In the genomic region with DNA sequence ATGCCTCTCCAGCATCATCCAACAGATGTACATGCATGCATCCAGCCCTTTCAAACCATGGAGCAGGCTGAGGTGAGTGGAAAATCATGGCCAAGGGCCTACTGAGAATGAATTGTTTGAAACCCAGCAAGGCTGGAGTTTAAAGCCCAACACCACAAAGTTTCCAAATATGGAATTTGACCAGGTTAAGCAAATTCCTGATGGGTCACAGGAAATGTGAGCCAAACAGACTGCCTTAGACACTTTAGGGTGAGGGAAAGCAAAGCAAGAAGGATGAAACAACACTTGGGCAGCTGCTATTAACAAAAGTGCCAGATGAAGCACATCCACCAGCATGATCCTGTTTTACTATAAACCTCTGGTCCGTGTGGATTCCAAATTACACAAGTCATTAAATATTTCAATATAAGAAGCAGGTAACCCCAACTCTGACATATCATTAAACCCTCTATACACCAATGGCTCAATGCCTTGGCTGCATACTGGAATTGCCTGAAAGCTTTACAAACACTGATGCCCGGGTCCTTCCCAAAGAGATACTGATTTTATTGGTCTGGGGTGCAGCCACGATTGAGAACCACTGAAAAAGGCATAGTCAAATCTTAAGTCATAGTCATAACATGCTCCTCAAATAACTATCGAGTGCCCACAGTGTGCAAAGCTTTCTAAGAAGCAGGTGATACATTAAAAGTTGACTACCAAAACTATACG, we compare ENCODE assay signal across 9 cellular contexts. TPM values are rescaled to one million over a fixed set of nuclear protein-coding genes. Genes with fewer than 3 reads are reported as not detected.
DNase-seq lines count a peak whose midpoint lies in the region; ATAC-seq and TF ChIP-seq lines count a peak whose summit lies in the region.
"Had no signal": no experiment of that assay in that cellular context is flagged by ENCODE, and none has a peak within 500 bp of the region (broad histone marks: within the 10 kb centered on the region; RNA-seq: fewer than 3 reads in every experiment).

No MANE protein-coding gene starts in this region.

- H3K9me3 Mint-ChIP-seq in CD4-positive, alpha-beta memory T cell, result peaks cover 0 to 1% (median 0%) of the 10 kb centered on the region in 8 donors

- no peaks in the 10 kb centered on the region for H3K36me3 ChIP-seq in CD4-positive, alpha-beta memory T cell (ENCODE audit: insufficient read depth, low read length)

- no peaks in the 10 kb centered on the region for H3K9me3 ChIP-seq in CD4-positive, alpha-beta memory T cell (ENCODE audit: control insufficient read depth in 1 of 2, low read length in 2 of 2)

- peaks cover 0 to 8% of the 10 kb centered on the region in 2 donors for H3K36me3 Mint-ChIP-seq in CD4-positive, alpha-beta memory T cell

- CTCF ChIA-PET in CD4-positive, alpha-beta memory T cell (lab: Charles Lee; ENCODE audit: partially characterized antibody), result interaction anchor here (1.0 to 1.9 kb wide), 5 partner anchors 10 to 357 kb away, joined by 3 to 11 read pairs (median 5); a partner anchor contains a TSS

- H3K4me3 ChIP-seq in CD4-positive, alpha-beta memory T cell (ENCODE audit: low read length in 2 of 2), result no peak overlapping the region
- H3K4me3 ChIP-seq in fibroblast of pulmonary artery (replicated peaks; ENCODE audit: low read depth, low read length), result no peak overlapping the region

- H3K4me1 Mint-ChIP-seq in CD4-positive, alpha-beta memory T cell, result peaks cover 49 to 89% (median 74%) of the 10 kb centered on the region in 4 donors

- TF ChIP-seq CTCF in fibroblast of pulmonary artery (IDR thresholded peaks at IDR 0.05; ENCODE audit: low read length, missing control alignments) (no peak), GM10266 (IDR thresholded peaks at IDR 0.05; ENCODE audit: control insufficient read depth, insufficient read depth, low read depth, missing control alignments) (no peak)

- H3K27ac ChIP-seq in CD4-positive, alpha-beta memory T cell (ENCODE audit: low read depth, low read length), result no peak overlapping the region

- H3K4me1 ChIP-seq in CD4-positive, alpha-beta memory T cell (ENCODE audit: insufficient read depth, low read length), result peaks cover 54% of the 10 kb centered on the region

- ATAC-seq in GM19397 (IDR thresholded peaks at IDR 0.05; ENCODE audit: unreplicated experiment) (peak; percentile 53), HG03442 (IDR thresholded peaks at IDR 0.05; ENCODE audit: unreplicated experiment) (peak; percentile 88), GM21723 (IDR thresholded peaks at IDR 0.05; ENCODE audit: unreplicated experiment) (no peak)

- peak overlapping the region in 5 of 7 donors; percentile 19 to 88 (median 73) for H3K27ac Mint-ChIP-seq in CD4-positive, alpha-beta memory T cell

- POLR2A ChIA-PET in CD4-positive, alpha-beta memory T cell (lab: Charles Lee; ENCODE audit: partially characterized antibody), result interaction anchor here (1.5 to 5.7 kb wide), 4 partner anchors 9 to 373 kb away, joined by 3 to 86 read pairs (median 42); a partner anchor contains a TSS

- intact Hi-C loops in CD4-positive, alpha-beta memory T cell (cut with micrococcal nuclease), result loop anchor here (1.0 kb wide), 2 partner anchors 8 to 12 kb away; no protein-coding TSS in a partner anchor
- intact Hi-C loops in head of caudate nucleus (cut with DNase I), result no loop called here

- no peaks in the 10 kb centered on the region for H3K27me3 Mint-ChIP-seq in CD4-positive, alpha-beta memory T cell

- no peak for DNase-seq in CD4-positive, alpha-beta memory T cell
- DNase-seq in fibroblast of pulmonary artery (ENCODE audit: low read depth), result peak; percentile 22
- no peak for DNase-seq in head of caudate nucleus
- no peak for DNase-seq in GM10266 (ENCODE audit: extremely low spot score)
- no peak for DNase-seq in NCI-H146 treated with DMSO at 0.1 percent for 48 hours (lab: John Stamatoyannopoulos, UW; ENCODE audit: unreplicated experiment)
- DNase-seq: erythroblast had no signal

- H3K4me3 Mint-ChIP-seq in CD4-positive, alpha-beta memory T cell, result peak overlapping the region in 7 of 8 donors; percentile 6 to 76 (median 43)

- no peaks in the 10 kb centered on the region for H3K27me3 ChIP-seq in CD4-positive, alpha-beta memory T cell (ENCODE audit: insufficient read depth, low read length)

RNA-seq across cellular contexts. Expression of a gene that starts 9.1 kb away (rescaled TPM):
- total RNA-seq in CD4-positive, alpha-beta memory T cell, result 10 to 100 TPM; 45.5 to 47.1 TPM
- 10 to 100 TPM; 14.1 to 17.4 TPM for polyA plus RNA-seq in CD4-positive, alpha-beta memory T cell
